1 cellular context compared by ENCODE assay signal in the genomic region with DNA sequence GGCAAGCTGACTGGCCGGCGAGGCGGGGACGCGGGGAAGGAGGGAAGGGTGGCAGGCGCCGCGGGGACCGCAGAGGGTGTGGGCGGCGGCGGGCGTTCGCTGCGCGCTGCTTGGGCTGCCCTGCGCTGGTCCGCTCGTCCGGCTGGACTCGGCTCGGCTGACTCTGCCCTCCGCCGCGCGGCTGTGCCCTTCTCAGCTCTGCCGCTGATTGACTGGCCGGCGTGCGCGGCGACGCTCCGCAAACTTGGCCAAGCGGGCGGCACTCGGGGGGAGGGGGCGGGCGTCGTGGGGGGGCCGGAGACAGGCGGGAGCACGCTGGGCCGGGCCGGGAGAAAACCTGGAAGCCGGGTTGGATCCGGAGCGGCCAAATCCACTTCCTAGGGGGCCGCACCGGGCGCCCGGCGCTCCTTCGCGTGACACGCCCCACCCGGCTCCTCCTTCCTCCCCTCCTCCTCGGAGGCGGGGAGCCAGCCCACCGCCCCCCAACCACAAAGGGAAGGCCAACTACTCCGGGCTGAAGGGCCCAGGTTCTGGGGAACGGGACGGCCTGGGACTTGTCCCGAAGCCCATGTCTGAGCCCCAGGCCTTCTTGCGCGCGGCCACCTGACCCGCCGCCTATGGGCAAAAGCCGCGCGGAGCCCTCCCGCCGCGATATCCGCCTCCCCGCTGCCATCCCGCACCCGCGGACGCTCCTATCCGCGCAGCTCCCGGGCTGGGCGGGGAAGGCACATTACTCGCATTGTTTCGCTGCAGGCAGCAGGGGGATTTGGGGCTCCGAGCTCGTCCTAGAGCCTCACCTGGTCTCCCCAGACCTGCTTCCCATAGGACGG.
TF ChIP-seq lines count a peak whose summit lies in the region.

A gene (minus strand): TSS at position 214 of the 830 bp plus-strand sequence. CDS start 524 bp downstream, outside the sequence.

TF ChIP-seq in H1, 55 proteins besides CTCF, POLR2A, EP300 and RAD21 (continued from another document):
- TF ChIP-seq SP1 (IDR thresholded peaks at IDR 0.05; ENCODE audit: low read depth, low read length) (peak; percentile 60; the same call in 1 of the 2 replicates), HDAC2 (IDR thresholded peaks at IDR 0.05; ENCODE audit: borderline replicate concordance in 1 of 2, low read depth in 2 of 2, low read length in 2 of 2) (0 out of 4 replicates have a peak, but pooled peaks of 1 of the 2 experiments have one; percentile 25), SP2 (IDR thresholded peaks at IDR 0.05; ENCODE audit: low read length) (no peak), TAF7 (optimal IDR thresholded peaks at IDR 0.05; ENCODE audit: borderline replicate concordance, low read depth, low read length) (peak; percentile 17), RXRA (IDR thresholded peaks at IDR 0.05; ENCODE audit: insufficient read depth, low read depth, low read length) (no peak), TAF1 (IDR thresholded peaks at IDR 0.05; ENCODE audit: low read depth, low read length) (peak; percentile 80), ASH2L (IDR thresholded peaks at IDR 0.05; ENCODE audit: low read length) (peak; percentile 25), TBP (IDR thresholded peaks at IDR 0.05; ENCODE audit: low read depth, low read length) (peak; percentile 54; the same call in 1 of the 2 replicates), PHF8 (conservative IDR thresholded peaks at IDR 0.05; ENCODE audit: low read depth, low read length) (0 out of 2 replicates have a peak, but pooled peaks have one; percentile 25)
- TF ChIP-seq, protein P1, sequence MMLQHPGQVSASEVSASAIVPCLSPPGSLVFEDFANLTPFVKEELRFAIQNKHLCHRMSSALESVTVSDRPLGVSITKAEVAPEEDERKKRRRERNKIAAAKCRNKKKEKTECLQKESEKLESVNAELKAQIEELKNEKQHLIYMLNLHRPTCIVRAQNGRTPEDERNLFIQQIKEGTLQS (IDR thresholded peaks at IDR 0.05; ENCODE audit: insufficient read depth, low read depth, low read length) = no peak
